Comparison of ENCODE assay signal across 1 cellular context in the genomic region with DNA sequence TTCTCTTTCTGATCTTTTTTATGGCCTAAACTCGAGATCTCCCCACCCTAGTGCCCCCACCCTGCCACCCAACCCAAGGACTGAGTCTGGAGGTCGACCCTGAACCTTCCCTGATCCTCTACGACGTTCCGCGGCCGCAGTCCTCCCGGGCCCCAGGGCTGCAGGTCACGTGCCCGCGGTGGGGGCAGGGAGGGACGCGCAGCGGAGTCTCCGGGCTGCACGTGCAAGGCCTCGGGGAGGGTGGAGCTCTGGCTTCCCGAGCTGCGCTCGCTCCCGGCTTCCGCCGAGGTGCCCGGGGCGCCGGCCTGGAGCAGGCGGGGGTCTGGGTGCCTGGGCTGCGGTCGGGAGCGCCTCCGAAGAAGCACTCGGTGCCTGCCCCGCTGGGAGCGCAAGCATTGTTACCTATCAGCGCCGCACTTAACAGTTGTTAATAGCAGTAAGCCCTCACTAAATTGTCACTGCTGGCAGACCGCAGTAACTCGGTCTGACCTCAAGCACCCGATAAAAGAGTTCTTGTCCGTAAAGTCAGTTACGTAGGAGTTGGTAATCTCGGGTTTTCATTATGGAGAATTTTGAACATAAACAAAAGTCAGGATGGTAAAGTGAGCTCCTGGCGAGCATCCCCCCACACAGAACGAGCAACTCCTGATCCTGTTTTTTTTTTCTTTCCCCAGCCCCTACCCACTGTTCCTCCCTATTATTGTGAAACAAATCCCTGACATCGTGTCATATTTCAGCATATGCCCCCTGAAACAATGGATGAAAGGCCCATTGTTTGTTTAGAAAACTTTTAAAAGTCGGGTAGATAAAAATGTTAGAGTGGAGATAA.
TF ChIP-seq lines count a peak whose summit lies in the region.

No MANE protein-coding gene starts in this region.

TF ChIP-seq in HepG2, 621 proteins besides CTCF, POLR2A, EP300 and RAD21 (continued from another document and continues in another):
- TF ChIP-seq FOXP4 (CRISPR knock-in tag; IDR thresholded peaks at IDR 0.05) (peak; percentile 76), HES4 (CRISPR knock-in tag; IDR thresholded peaks at IDR 0.05; ENCODE audit: borderline replicate concordance) (0 out of 2 replicates have a peak, but pooled peaks have one; percentile 54), SNAI1 (CRISPR knock-in tag; IDR thresholded peaks at IDR 0.05; ENCODE audit: borderline replicate concordance) (peak; percentile 76; the same call in 1 of the 2 replicates), GATA4 (IDR thresholded peaks at IDR 0.05; ENCODE audit: borderline replicate concordance, low read depth) (no peak), HIVEP1 (CRISPR knock-in tag; IDR thresholded peaks at IDR 0.05) (peak; percentile 93), NFATC3 (CRISPR knock-in tag; IDR thresholded peaks at IDR 0.05) (0 out of 2 replicates have a peak, but pooled peaks have one; percentile 58), ZNF274 (CRISPR knock-in tag; IDR thresholded peaks at IDR 0.05) (0 out of 2 replicates have a peak, but pooled peaks have one; percentile 62), PHF8 (CRISPR knock-in tag; IDR thresholded peaks at IDR 0.05) (peak; percentile 65), WIZ (CRISPR knock-in tag; IDR thresholded peaks at IDR 0.05) (peak; percentile 90), ZNF83 (CRISPR knock-in tag; IDR thresholded peaks at IDR 0.05; ENCODE audit: borderline replicate concordance) (0 out of 2 replicates have a peak, but pooled peaks have one; percentile 68), CC2D1A (CRISPR knock-in tag; IDR thresholded peaks at IDR 0.05) (no peak), ZSCAN9 (CRISPR knock-in tag; IDR thresholded peaks at IDR 0.05; ENCODE audit: borderline replicate concordance) (peak; percentile 88; the same call in 1 of the 2 replicates), IKZF4 (CRISPR knock-in tag; IDR thresholded peaks at IDR 0.05; ENCODE audit: borderline replicate concordance, low read depth, not compliant biosample characterization) (peak; percentile 86), SP4 (CRISPR knock-in tag; IDR thresholded peaks at IDR 0.05) (no peak), CEBPB (IDR thresholded peaks at IDR 0.05; ENCODE audit: borderline replicate concordance, low read depth, low read length) (peak; percentile 51; the same call in 1 of the 2 replicates), SMARCC2 (IDR thresholded peaks at IDR 0.05) (no peak), SUZ12 (IDR thresholded peaks at IDR 0.05; ENCODE audit: low read depth, low read length) (no peak), ZBTB37 (CRISPR knock-in tag; IDR thresholded peaks at IDR 0.05) (no peak), ZFY (CRISPR knock-in tag; IDR thresholded peaks at IDR 0.05) (peak; percentile 86), SIN3A (IDR thresholded peaks at IDR 0.05; ENCODE audit: borderline replicate concordance, low read depth, low read length) (no peak), BCL6 (CRISPR knock-in tag; IDR thresholded peaks at IDR 0.05) (peak; percentile 79), BRF2 (CRISPR knock-in tag; IDR thresholded peaks at IDR 0.05) (peak; percentile 66), HOXD1 (CRISPR knock-in tag; IDR thresholded peaks at IDR 0.05) (no peak; the same call in 1 of the 2 replicates), SIX1 (CRISPR knock-in tag; IDR thresholded peaks at IDR 0.05; ENCODE audit: borderline replicate concordance) (peak; percentile 33; the same call in 1 of the 2 replicates), CAMTA2 (CRISPR knock-in tag; IDR thresholded peaks at IDR 0.05; ENCODE audit: borderline replicate concordance) (no peak), ZNF550 (CRISPR knock-in tag; IDR thresholded peaks at IDR 0.05; ENCODE audit: borderline replicate concordance) (peak; percentile 91; the same call in 1 of the 2 replicates), ZNF598 (CRISPR knock-in tag; IDR thresholded peaks at IDR 0.05; ENCODE audit: borderline replicate concordance) (no peak), KDM5B (CRISPR knock-in tag; IDR thresholded peaks at IDR 0.05; ENCODE audit: borderline replicate concordance) (peak; percentile 96), NR2F2 (IDR thresholded peaks at IDR 0.05; ENCODE audit: borderline replicate concordance, low read depth) (0 out of 2 replicates have a peak, but pooled peaks have one; percentile 30), ZNF235 (CRISPR knock-in tag; IDR thresholded peaks at IDR 0.05; ENCODE audit: borderline replicate concordance) (peak; percentile 53; the same call in 1 of the 2 replicates), ZMAT3 (CRISPR knock-in tag; conservative IDR thresholded peaks at IDR 0.05) (peak; percentile 93), ZNF230 (CRISPR knock-in tag; IDR thresholded peaks at IDR 0.05) (peak; percentile 88; the same call in 1 of the 2 replicates), ZNF264 (CRISPR knock-in tag; IDR thresholded peaks at IDR 0.05) (no peak), PPARG (CRISPR knock-in tag; conservative IDR thresholded peaks at IDR 0.05) (peak; percentile 53), ZBTB21 (CRISPR knock-in tag; IDR thresholded peaks at IDR 0.05) (no peak), NR2F6 (IDR thresholded peaks at IDR 0.05) (no peak), NR2F6 (CRISPR knock-in tag; IDR thresholded peaks at IDR 0.05) (peak; percentile 66; the same call in 1 of the 2 replicates), HHEX (CRISPR knock-in tag; IDR thresholded peaks at IDR 0.05) (no peak), NCOA1 (CRISPR knock-in tag; IDR thresholded peaks at IDR 0.05) (no peak; the same call in 1 of the 2 replicates), FOXO1 (CRISPR knock-in tag; IDR thresholded peaks at IDR 0.05) (peak; percentile 39; the same call in 1 of the 2 replicates)
- TF ChIP-seq, protein P1, sequence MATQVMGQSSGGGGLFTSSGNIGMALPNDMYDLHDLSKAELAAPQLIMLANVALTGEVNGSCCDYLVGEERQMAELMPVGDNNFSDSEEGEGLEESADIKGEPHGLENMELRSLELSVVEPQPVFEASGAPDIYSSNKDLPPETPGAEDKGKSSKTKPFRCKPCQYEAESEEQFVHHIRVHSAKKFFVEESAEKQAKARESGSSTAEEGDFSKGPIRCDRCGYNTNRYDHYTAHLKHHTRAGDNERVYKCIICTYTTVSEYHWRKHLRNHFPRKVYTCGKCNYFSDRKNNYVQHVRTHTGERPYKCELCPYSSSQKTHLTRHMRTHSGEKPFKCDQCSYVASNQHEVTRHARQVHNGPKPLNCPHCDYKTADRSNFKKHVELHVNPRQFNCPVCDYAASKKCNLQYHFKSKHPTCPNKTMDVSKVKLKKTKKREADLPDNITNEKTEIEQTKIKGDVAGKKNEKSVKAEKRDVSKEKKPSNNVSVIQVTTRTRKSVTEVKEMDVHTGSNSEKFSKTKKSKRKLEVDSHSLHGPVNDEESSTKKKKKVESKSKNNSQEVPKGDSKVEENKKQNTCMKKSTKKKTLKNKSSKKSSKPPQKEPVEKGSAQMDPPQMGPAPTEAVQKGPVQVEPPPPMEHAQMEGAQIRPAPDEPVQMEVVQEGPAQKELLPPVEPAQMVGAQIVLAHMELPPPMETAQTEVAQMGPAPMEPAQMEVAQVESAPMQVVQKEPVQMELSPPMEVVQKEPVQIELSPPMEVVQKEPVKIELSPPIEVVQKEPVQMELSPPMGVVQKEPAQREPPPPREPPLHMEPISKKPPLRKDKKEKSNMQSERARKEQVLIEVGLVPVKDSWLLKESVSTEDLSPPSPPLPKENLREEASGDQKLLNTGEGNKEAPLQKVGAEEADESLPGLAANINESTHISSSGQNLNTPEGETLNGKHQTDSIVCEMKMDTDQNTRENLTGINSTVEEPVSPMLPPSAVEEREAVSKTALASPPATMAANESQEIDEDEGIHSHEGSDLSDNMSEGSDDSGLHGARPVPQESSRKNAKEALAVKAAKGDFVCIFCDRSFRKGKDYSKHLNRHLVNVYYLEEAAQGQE (IDR thresholded peaks at IDR 0.05; ENCODE audit: borderline replicate concordance in 1 of 2, low read depth in 1 of 2, low read length in 2 of 2) = no peak
- TF ChIP-seq, protein P2, sequence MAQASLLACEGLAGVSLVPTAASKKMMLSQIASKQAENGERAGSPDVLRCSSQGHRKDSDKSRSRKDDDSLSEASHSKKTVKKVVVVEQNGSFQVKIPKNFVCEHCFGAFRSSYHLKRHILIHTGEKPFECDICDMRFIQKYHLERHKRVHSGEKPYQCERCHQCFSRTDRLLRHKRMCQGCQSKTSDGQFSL (CRISPR knock-in tag; IDR thresholded peaks at IDR 0.05) = peak; percentile 46; the same call in 1 of the 2 replicates
- TF ChIP-seq, protein P3, sequence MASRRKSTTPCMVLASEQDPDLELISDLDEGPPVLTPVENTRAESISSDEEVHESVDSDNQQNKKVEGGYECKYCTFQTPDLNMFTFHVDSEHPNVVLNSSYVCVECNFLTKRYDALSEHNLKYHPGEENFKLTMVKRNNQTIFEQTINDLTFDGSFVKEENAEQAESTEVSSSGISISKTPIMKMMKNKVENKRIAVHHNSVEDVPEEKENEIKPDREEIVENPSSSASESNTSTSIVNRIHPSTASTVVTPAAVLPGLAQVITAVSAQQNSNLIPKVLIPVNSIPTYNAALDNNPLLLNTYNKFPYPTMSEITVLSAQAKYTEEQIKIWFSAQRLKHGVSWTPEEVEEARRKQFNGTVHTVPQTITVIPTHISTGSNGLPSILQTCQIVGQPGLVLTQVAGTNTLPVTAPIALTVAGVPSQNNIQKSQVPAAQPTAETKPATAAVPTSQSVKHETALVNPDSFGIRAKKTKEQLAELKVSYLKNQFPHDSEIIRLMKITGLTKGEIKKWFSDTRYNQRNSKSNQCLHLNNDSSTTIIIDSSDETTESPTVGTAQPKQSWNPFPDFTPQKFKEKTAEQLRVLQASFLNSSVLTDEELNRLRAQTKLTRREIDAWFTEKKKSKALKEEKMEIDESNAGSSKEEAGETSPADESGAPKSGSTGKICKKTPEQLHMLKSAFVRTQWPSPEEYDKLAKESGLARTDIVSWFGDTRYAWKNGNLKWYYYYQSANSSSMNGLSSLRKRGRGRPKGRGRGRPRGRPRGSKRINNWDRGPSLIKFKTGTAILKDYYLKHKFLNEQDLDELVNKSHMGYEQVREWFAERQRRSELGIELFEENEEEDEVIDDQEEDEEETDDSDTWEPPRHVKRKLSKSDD (CRISPR knock-in tag; IDR thresholded peaks at IDR 0.05; ENCODE audit: low read depth) = peak; percentile 81; the same call in 1 of the 2 replicates
- TF ChIP-seq, protein P4, sequence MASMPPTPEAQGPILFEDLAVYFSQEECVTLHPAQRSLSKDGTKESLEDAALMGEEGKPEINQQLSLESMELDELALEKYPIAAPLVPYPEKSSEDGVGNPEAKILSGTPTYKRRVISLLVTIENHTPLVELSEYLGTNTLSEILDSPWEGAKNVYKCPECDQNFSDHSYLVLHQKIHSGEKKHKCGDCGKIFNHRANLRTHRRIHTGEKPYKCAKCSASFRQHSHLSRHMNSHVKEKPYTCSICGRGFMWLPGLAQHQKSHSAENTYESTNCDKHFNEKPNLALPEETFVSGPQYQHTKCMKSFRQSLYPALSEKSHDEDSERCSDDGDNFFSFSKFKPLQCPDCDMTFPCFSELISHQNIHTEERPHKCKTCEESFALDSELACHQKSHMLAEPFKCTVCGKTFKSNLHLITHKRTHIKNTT (CRISPR knock-in tag; IDR thresholded peaks at IDR 0.05) = no peak
- TF ChIP-seq, protein P5, sequence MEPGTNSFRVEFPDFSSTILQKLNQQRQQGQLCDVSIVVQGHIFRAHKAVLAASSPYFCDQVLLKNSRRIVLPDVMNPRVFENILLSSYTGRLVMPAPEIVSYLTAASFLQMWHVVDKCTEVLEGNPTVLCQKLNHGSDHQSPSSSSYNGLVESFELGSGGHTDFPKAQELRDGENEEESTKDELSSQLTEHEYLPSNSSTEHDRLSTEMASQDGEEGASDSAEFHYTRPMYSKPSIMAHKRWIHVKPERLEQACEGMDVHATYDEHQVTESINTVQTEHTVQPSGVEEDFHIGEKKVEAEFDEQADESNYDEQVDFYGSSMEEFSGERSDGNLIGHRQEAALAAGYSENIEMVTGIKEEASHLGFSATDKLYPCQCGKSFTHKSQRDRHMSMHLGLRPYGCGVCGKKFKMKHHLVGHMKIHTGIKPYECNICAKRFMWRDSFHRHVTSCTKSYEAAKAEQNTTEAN (CRISPR knock-in tag; conservative IDR thresholded peaks at IDR 0.05) = peak; percentile 80; the same call in 1 of the 2 replicates
- TF ChIP-seq, protein P6, sequence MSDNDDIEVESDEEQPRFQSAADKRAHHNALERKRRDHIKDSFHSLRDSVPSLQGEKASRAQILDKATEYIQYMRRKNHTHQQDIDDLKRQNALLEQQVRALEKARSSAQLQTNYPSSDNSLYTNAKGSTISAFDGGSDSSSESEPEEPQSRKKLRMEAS (IDR thresholded peaks at IDR 0.05) = peak; percentile 99
